ENCODE assay signal across 8 cellular contexts in genomic region chr22:24602105-24602749, GRCh38. TPM values are rescaled to one million over a fixed set of nuclear protein-coding genes. Genes with fewer than 3 reads are reported as not detected.
A peak's percentile ranks its signal among the peaks of the same experiment; 100 is the strongest.
DNase-seq lines count a peak whose midpoint lies in the region; ATAC-seq, FAIRE-seq and TF ChIP-seq lines count a peak whose summit lies in the region.
"Not testable (repeated sequence)": the region's sequence is repeated elsewhere in the genome, so short reads cannot be mapped to it uniquely, and the experiment has no call there.

No MANE protein-coding gene starts in this region.

- not testable (repeated sequence) for H4K8ac ChIP-seq in trophoblast cell (ENCODE audit: low read depth, low read length)

- peak overlapping the region; percentile 10 for H4K91ac ChIP-seq in trophoblast cell (ENCODE audit: low read depth, low read length)

- not testable (repeated sequence) for H3K36me3 ChIP-seq in Peyer's patch; HepG2 (replicated peaks in 1 of 2; ENCODE audit: control insufficient read depth in 1 of 2, insufficient read depth in 2 of 2, low read length in 2 of 2); trophoblast cell (ENCODE audit: control insufficient read depth in 1 of 2, insufficient read depth in 2 of 2, low read length in 2 of 2); transverse colon

- not testable (repeated sequence) for H3K36me3 Mint-ChIP-seq in CD14-positive monocyte; activated naive CD8-positive, alpha-beta T cell treated with anti-CD3 and anti-CD28 coated beads, Interleukin-2, amount 10 ng/mL, durations not matched to agents 7 days and 5 days; natural killer cell treated with Interleukin-12 subunit alpha and Interleukin-12 subunit beta and Interleukin-15 and Interleukin-18, amount 100 ng/mL, for 72 hours

- not testable (repeated sequence) for H3K4me3 ChIP-seq in Peyer's patch; trophoblast cell (ENCODE audit: low read depth, low read length); transverse colon
- H3K4me3 ChIP-seq in HepG2 (replicated peaks in 1 of 3; ENCODE audit: insufficient read depth in 1 of 3, low read depth in 2 of 3, low read length in 3 of 3), result peak overlapping the region in 2 of 3 experiments; percentile 68 to 80; a peak in 5 of 6 replicates

- H3K9ac ChIP-seq in HepG2 (ENCODE audit: insufficient read depth, low read depth, low read length), result peak overlapping the region; percentile 63
- not testable (repeated sequence) for H3K9ac ChIP-seq in trophoblast cell (ENCODE audit: low read length)

- H2BK120ac ChIP-seq in trophoblast cell (ENCODE audit: insufficient read depth, low read length, poor library complexity), result not testable (repeated sequence)

- H3K79me2 ChIP-seq in HepG2 (ENCODE audit: insufficient read depth, low read length); trophoblast cell (ENCODE audit: control insufficient read depth, insufficient read depth, low read length, poor library complexity): not testable (repeated sequence)

- not testable (repeated sequence) for TF ChIP-seq RAD21 in HepG2 (CRISPR knock-in tag; IDR thresholded peaks at IDR 0.05)

- peak overlapping the region; percentile 15 for H2AK5ac ChIP-seq in trophoblast cell (ENCODE audit: low read length)

- peak overlapping the region in 4 of 7 donors; percentile 55 to 89 (median 78) for H3K27ac Mint-ChIP-seq in CD14-positive monocyte
- H3K27ac Mint-ChIP-seq in activated naive CD8-positive, alpha-beta T cell treated with anti-CD3 and anti-CD28 coated beads, Interleukin-2, amount 10 ng/mL, durations not matched to agents 7 days and 5 days, result not testable (repeated sequence)
- peak overlapping the region; percentile 62 to 78 for H3K27ac Mint-ChIP-seq in natural killer cell treated with Interleukin-12 subunit alpha and Interleukin-12 subunit beta and Interleukin-15 and Interleukin-18, amount 100 ng/mL, for 72 hours

- TF ChIP-seq EP300 in HepG2 (IDR thresholded peaks at IDR 0.05; ENCODE audit: low read depth in 2 of 2, low read length in 2 of 2), result peak in 1 of 2 experiments; percentile 42; a peak in 1 of 4 replicates
- TF ChIP-seq EP300 in HepG2 (CRISPR knock-in tag; IDR thresholded peaks at IDR 0.05; ENCODE audit: borderline replicate concordance); transverse colon (IDR thresholded peaks at IDR 0.05; ENCODE audit: low read depth): not testable (repeated sequence)

- not testable (repeated sequence) for H2BK5ac ChIP-seq in trophoblast cell (ENCODE audit: low read depth, low read length, poor library complexity)

- in situ Hi-C loops in HepG2 (cut with HindIII; ENCODE audit: extremely low pct_ligation_motif_present, low pct_unique_long_range_greater_than_20kb); transverse colon (cut with MboI; ENCODE audit: low pct_ligation_motif_present in 1 of 4, low pct_unique_long_range_greater_than_20kb in 1 of 4, low sequenced_read_pairs in 3 of 4): not testable (repeated sequence)

- DNase-seq in CD14-positive monocyte (ENCODE audit: low spot score); Peyer's patch; activated naive CD8-positive, alpha-beta T cell treated with anti-CD3 and anti-CD28 coated beads, Interleukin-2, amount 10 ng/mL, durations not matched to agents 7 days and 5 days; HepG2 (ENCODE audit: low spot score); natural killer cell treated with Interleukin-12 subunit alpha and Interleukin-12 subunit beta and Interleukin-15 and Interleukin-18, amount 100 ng/mL, for 72 hours (ENCODE audit: low spot score); trophoblast cell; transverse colon: not testable (repeated sequence)
- peak; percentile 5 for DNase-seq in Right ventricle myocardium inferior (ENCODE audit: missing footprints)

- H2AFZ ChIP-seq in HepG2 (ENCODE audit: low read length); trophoblast cell (ENCODE audit: insufficient read depth, low read length, poor library complexity): not testable (repeated sequence)

- FAIRE-seq in HepG2 (lab: Jason Lieb, UNC), result not testable (repeated sequence)

- POLR2A ChIA-PET in activated naive CD8-positive, alpha-beta T cell treated with anti-CD3 and anti-CD28 coated beads, Interleukin-2, amount 10 ng/mL, durations not matched to agents 7 days and 5 days (lab: Charles Lee), result not testable (repeated sequence)
- POLR2A ChIA-PET in HepG2 (lab: Yijun Ruan, JAX), result interaction anchor here (0.7 to 4.1 kb wide), 12 partner anchors 9 to 96 kb away, joined by 3 to 76 read pairs (median 6); partner anchors contain the start of genes GUCD1 and LRRC75B

- H3K23ac ChIP-seq in trophoblast cell (ENCODE audit: low read length), result not testable (repeated sequence)

- not testable (repeated sequence) for H3K27me3 ChIP-seq in Peyer's patch; HepG2 (ENCODE audit: control insufficient read depth in 1 of 2, insufficient read depth in 2 of 2, low read length in 2 of 2); trophoblast cell (ENCODE audit: insufficient read depth, low read length); transverse colon

- not testable (repeated sequence) for H3K4ac ChIP-seq in trophoblast cell (ENCODE audit: low read depth, low read length)

- TF ChIP-seq POLR2A in Peyer's patch (IDR thresholded peaks at IDR 0.05); transverse colon (IDR thresholded peaks at IDR 0.05): not testable (repeated sequence)
- TF ChIP-seq POLR2A in HepG2 (IDR thresholded peaks at IDR 0.05; ENCODE audit: insufficient read depth in 1 of 2, low read depth in 2 of 2, low read length in 2 of 2), result peak in 1 of 2 experiments; percentile 10; a peak in 1 of 4 replicates

- not testable (repeated sequence) for H3K27me3 Mint-ChIP-seq in CD14-positive monocyte (ENCODE audit: low read depth in 3 of 3); activated naive CD8-positive, alpha-beta T cell treated with anti-CD3 and anti-CD28 coated beads, Interleukin-2, amount 10 ng/mL, durations not matched to agents 7 days and 5 days; natural killer cell treated with Interleukin-12 subunit alpha and Interleukin-12 subunit beta and Interleukin-15 and Interleukin-18, amount 100 ng/mL, for 72 hours

- H3K27ac ChIP-seq in Peyer's patch, result peak overlapping the region in 3 of 4 donors; percentile 55 to 95 (median 78)
- H3K27ac ChIP-seq in HepG2 (ENCODE audit: extremely low read length, insufficient read depth, low read length), result peak overlapping the region; percentile 82
- not testable (repeated sequence) for H3K27ac ChIP-seq in trophoblast cell (ENCODE audit: low read depth, low read length)
- H3K27ac ChIP-seq in transverse colon, result peak overlapping the region; percentile 55 to 71 (median 68)

- TF ChIP-seq CTCF in CD14-positive monocyte (IDR thresholded peaks at IDR 0.05); Peyer's patch (IDR thresholded peaks at IDR 0.05); HepG2 (CRISPR knock-in tag; IDR thresholded peaks at IDR 0.05); transverse colon (IDR thresholded peaks at IDR 0.05): not testable (repeated sequence)

- H3K4me3 Mint-ChIP-seq in CD14-positive monocyte; natural killer cell treated with Interleukin-12 subunit alpha and Interleukin-12 subunit beta and Interleukin-15 and Interleukin-18, amount 100 ng/mL, for 72 hours: not testable (repeated sequence)
- H3K4me3 Mint-ChIP-seq in activated naive CD8-positive, alpha-beta T cell treated with anti-CD3 and anti-CD28 coated beads, Interleukin-2, amount 10 ng/mL, durations not matched to agents 7 days and 5 days, result peak overlapping the region; percentile 28

- not testable (repeated sequence) for H3K9me3 Mint-ChIP-seq in CD14-positive monocyte; activated naive CD8-positive, alpha-beta T cell treated with anti-CD3 and anti-CD28 coated beads, Interleukin-2, amount 10 ng/mL, durations not matched to agents 7 days and 5 days; natural killer cell treated with Interleukin-12 subunit alpha and Interleukin-12 subunit beta and Interleukin-15 and Interleukin-18, amount 100 ng/mL, for 72 hours

- peaks cover 40% of the 10 kb centered on the region for H3K4me1 Mint-ChIP-seq in CD14-positive monocyte
- H3K4me1 Mint-ChIP-seq in activated naive CD8-positive, alpha-beta T cell treated with anti-CD3 and anti-CD28 coated beads, Interleukin-2, amount 10 ng/mL, durations not matched to agents 7 days and 5 days, result peaks cover 25% of the 10 kb centered on the region
- H3K4me1 Mint-ChIP-seq in natural killer cell treated with Interleukin-12 subunit alpha and Interleukin-12 subunit beta and Interleukin-15 and Interleukin-18, amount 100 ng/mL, for 72 hours (ENCODE audit: low read depth in 2 of 2), result peaks cover 14 to 27% of the 10 kb centered on the region in 2 donors

- not testable (repeated sequence) for H3K14ac ChIP-seq in trophoblast cell (ENCODE audit: low read length)

- H3K18ac ChIP-seq in trophoblast cell (ENCODE audit: low read length), result not testable (repeated sequence)

- H2BK12ac ChIP-seq in trophoblast cell (ENCODE audit: low read length), result peak overlapping the region; percentile 35

- WGBS in HepG2 (ENCODE audit: low lambda C conversion rate), result under 1% methylated on average over 11 of the region's 11 CpGs
- no CpG with 5 or more reads among the region's 11 CpGs for WGBS in trophoblast cell (ENCODE audit: extremely low coverage, insufficient coverage, insufficient read length)
- 84% methylated on average over 11 of the region's 11 CpGs; no CpG with 5 or more reads in 1 of the 2 donors for WGBS in transverse colon (ENCODE audit: low coverage in 1 of 2), 2 donors

- H3K9me3 ChIP-seq in Peyer's patch; HepG2 (ENCODE audit: low read length); trophoblast cell (ENCODE audit: insufficient read depth, low read depth, low read length); transverse colon: not testable (repeated sequence)

- not testable (repeated sequence) for H3K79me1 ChIP-seq in trophoblast cell (ENCODE audit: low read length)

- not testable (repeated sequence) for H4K20me1 ChIP-seq in HepG2 (ENCODE audit: insufficient read depth, low read length)

- H3K4me1 ChIP-seq in Peyer's patch, result peaks cover 0 to 20% (median 4%) of the 10 kb centered on the region in 4 donors
- peaks cover 40% of the 10 kb centered on the region for H3K4me1 ChIP-seq in HepG2 (ENCODE audit: insufficient read depth, low read length)
- H3K4me1 ChIP-seq in trophoblast cell (ENCODE audit: control insufficient read depth in 1 of 2, insufficient read depth in 2 of 2, low read length in 2 of 2), result peaks cover 2 to 13% of the 10 kb centered on the region in 2 experiments
- peaks cover 5 to 36% (median 23%) of the 10 kb centered on the region in 4 donors for H3K4me1 ChIP-seq in transverse colon

- H3K4me2 ChIP-seq in HepG2 (ENCODE audit: low read depth, low read length), result peak overlapping the region; percentile 78
- H3K4me2 ChIP-seq in trophoblast cell (ENCODE audit: low read length), result not testable (repeated sequence)

- not testable (repeated sequence) for ATAC-seq in activated naive CD8-positive, alpha-beta T cell treated with anti-CD3 and anti-CD28 coated beads, Interleukin-2, amount 10 ng/mL, durations not matched to agents 7 days and 5 days (ENCODE audit: low read depth); Right ventricle myocardium inferior; natural killer cell treated with Interleukin-12 subunit alpha and Interleukin-12 subunit beta and Interleukin-15 and Interleukin-18, amount 100 ng/mL, for 72 hours
- peak; percentile 60 for ATAC-seq in HepG2

- BruUV-seq in HepG2 (replicated peaks; lab: Mats Ljungman, UMichigan), result not testable (repeated sequence)

- CTCF ChIA-PET in HepG2 (lab: Yijun Ruan, JAX; ENCODE audit: low intra/inter-chr PET ratio, low total read pairs), result not testable (repeated sequence)

- not testable (repeated sequence) for H4K12ac ChIP-seq in trophoblast cell (ENCODE audit: low read depth, low read length)

- intact Hi-C loops in CD14-positive monocyte (cut with micrococcal nuclease); Right ventricle myocardium inferior (cut with DNase I); transverse colon (cut with DNase I; ENCODE audit: low total_unique reads): not testable (repeated sequence)
- intact Hi-C loops in HepG2 (cut with micrococcal nuclease; ENCODE audit: unreplicated experiment), result loop anchor here (2.0 kb wide), 1 partner anchor 51 kb away; no protein-coding TSS in a partner anchor

RNA-seq across cellular contexts. Expression of gene GGT1, which starts 0.8 kb away (rescaled TPM):
- polyA plus RNA-seq in CD14-positive monocyte, result 10 to 100 TPM; 16.0 to 25.5 TPM
- total RNA-seq in Peyer's patch, result 100 to 1,000 TPM in 3 of 4 donors, 10 to 100 TPM in 1; 63.5 to 370 (median 238) TPM
- total RNA-seq in activated naive CD8-positive, alpha-beta T cell treated with anti-CD3 and anti-CD28 coated beads, Interleukin-2, amount 10 ng/mL, durations not matched to agents 7 days and 5 days, result 10 to 100 TPM; 25.4 to 25.7 TPM
- total RNA-seq in Right ventricle myocardium inferior, result 2.3 TPM
- 11.6 and 29.9 TPM in 2 replicates for total RNA-seq in HepG2 (2016; rRNA removed; fragmentation: Illumina TruSeq; extraction: Trizol)
- 6.9 and 7.0 TPM in 2 replicates for total RNA-seq in HepG2 (2016; cell fraction: cytosol; rRNA removed; fragmentation: Illumina TruSeq; extraction: Trizol; ENCODE audit: low read depth)
- total RNA-seq in HepG2 (2016; cell fraction: insoluble cytoplasmic fraction; rRNA removed; fragmentation: Illumina TruSeq; extraction: Trizol), result 14.5 and 27.5 TPM in 2 replicates
- total RNA-seq in HepG2 (2016; cell fraction: membrane; rRNA removed; fragmentation: Illumina TruSeq; extraction: Trizol), result 8.2 and 14.5 TPM in 2 replicates
- 30.4 and 31.0 TPM in 2 replicates for total RNA-seq in HepG2 (2016; cell fraction: nucleus; rRNA removed; fragmentation: Illumina TruSeq; extraction: Trizol)
- polyA plus RNA-seq in HepG2 (2011; rRNA removed), result 103 and 150 TPM in 2 replicates
- 81.5 and 120 TPM in 2 replicates for polyA plus RNA-seq in HepG2 (2011; cell fraction: cytosol; rRNA removed)
- polyA plus RNA-seq in HepG2 (2011; cell fraction: nucleus; rRNA removed), result 371 and 443 TPM in 2 replicates
- 45.9 and 52.6 TPM in 2 replicates for polyA plus RNA-seq in HepG2 (2012)
- polyA plus RNA-seq in HepG2 (2016; cell fraction: cytosol; fragmentation: Illumina TruSeq; extraction: Trizol; ENCODE audit: low read depth), result 8.9 and 10.2 TPM in 2 replicates
- 15.2 and 17.2 TPM in 2 replicates for polyA plus RNA-seq in HepG2 (2016; cell fraction: insoluble cytoplasmic fraction; fragmentation: Illumina TruSeq; extraction: Trizol; ENCODE audit: low read depth)
- polyA plus RNA-seq in HepG2 (2016; cell fraction: membrane; fragmentation: Illumina TruSeq; extraction: Trizol; ENCODE audit: low read depth), result 11.3 and 13.6 TPM in 2 replicates
- polyA plus RNA-seq in HepG2 (2016; cell fraction: nucleus; fragmentation: Illumina TruSeq; extraction: Trizol; ENCODE audit: insufficient read depth, low read depth), result 74.0 and 82.3 TPM in 2 replicates
- polyA minus RNA-seq in HepG2 (2011; rRNA and poly(A)+ RNA removed; ENCODE audit: low replicate concordance), result 7.2 and 119 TPM in 2 replicates
- 46.0 and 49.6 TPM in 2 replicates for polyA minus RNA-seq in HepG2 (2011; cell fraction: cytosol; rRNA and poly(A)+ RNA removed)
- polyA minus RNA-seq in HepG2 (2011; cell fraction: nucleus; rRNA and poly(A)+ RNA removed), result 35.4 and 41.2 TPM in 2 replicates
- 10 to 100 TPM; 13.7 to 59.5 TPM for total RNA-seq in natural killer cell treated with Interleukin-12 subunit alpha and Interleukin-12 subunit beta and Interleukin-15 and Interleukin-18, amount 100 ng/mL, for 72 hours
- 14.0 and 15.1 TPM in 2 replicates for polyA plus RNA-seq in trophoblast cell (2013)
- 100 to 1,000 TPM in 1 of 4 donors, 10 to 100 TPM in 3; 52.4 to 167 (median 77.1) TPM for total RNA-seq in transverse colon

RNA-seq across cellular contexts. Expression of gene LRRC75B, which starts 9.4 kb away (rescaled TPM):
- polyA plus RNA-seq in CD14-positive monocyte (under 1 TPM; 0.20 to 0.53 TPM), HepG2 (2011; rRNA removed) (34.8 and 48.8 TPM in 2 replicates)
- total RNA-seq in Peyer's patch (100 to 1,000 TPM in 2 of 4 donors, 10 to 100 TPM in 2; 18.2 to 127 (median 88.2) TPM), Right ventricle myocardium inferior (6.5 TPM), HepG2 (2016; rRNA removed; fragmentation: Illumina TruSeq; extraction: Trizol) (5.7 and 11.8 TPM in 2 replicates), transverse colon (10 to 100 TPM; 13.3 to 20.6 (median 16.6) TPM)
- total RNA-seq in activated naive CD8-positive, alpha-beta T cell treated with anti-CD3 and anti-CD28 coated beads, Interleukin-2, amount 10 ng/mL, durations not matched to agents 7 days and 5 days, result 1 to 10 TPM; 2.2 to 3.2 TPM
- 14.2 and 14.4 TPM in 2 replicates for total RNA-seq in HepG2 (2016; cell fraction: cytosol; rRNA removed; fragmentation: Illumina TruSeq; extraction: Trizol; ENCODE audit: low read depth)
- total RNA-seq in HepG2 (2016; cell fraction: insoluble cytoplasmic fraction; rRNA removed; fragmentation: Illumina TruSeq; extraction: Trizol), result 5.6 and 12.5 TPM in 2 replicates
- total RNA-seq in HepG2 (2016; cell fraction: membrane; rRNA removed; fragmentation: Illumina TruSeq; extraction: Trizol), result 14.8 and 16.4 TPM in 2 replicates
- total RNA-seq in HepG2 (2016; cell fraction: nucleus; rRNA removed; fragmentation: Illumina TruSeq; extraction: Trizol), result 10.7 and 13.7 TPM in 2 replicates
- 18.6 and 35.0 TPM in 2 replicates for polyA plus RNA-seq in HepG2 (2011; cell fraction: cytosol; rRNA removed)
- polyA plus RNA-seq in HepG2 (2011; cell fraction: nucleus; rRNA removed), result 225 and 265 TPM in 2 replicates
- 19.0 and 24.1 TPM in 2 replicates for polyA plus RNA-seq in HepG2 (2012)
- polyA plus RNA-seq in HepG2 (2016; cell fraction: cytosol; fragmentation: Illumina TruSeq; extraction: Trizol; ENCODE audit: low read depth), result 15.3 and 17.1 TPM in 2 replicates
- 8.8 and 9.2 TPM in 2 replicates for polyA plus RNA-seq in HepG2 (2016; cell fraction: insoluble cytoplasmic fraction; fragmentation: Illumina TruSeq; extraction: Trizol; ENCODE audit: low read depth)
- 17.8 and 17.9 TPM in 2 replicates for polyA plus RNA-seq in HepG2 (2016; cell fraction: membrane; fragmentation: Illumina TruSeq; extraction: Trizol; ENCODE audit: low read depth)
- 32.8 and 35.7 TPM in 2 replicates for polyA plus RNA-seq in HepG2 (2016; cell fraction: nucleus; fragmentation: Illumina TruSeq; extraction: Trizol; ENCODE audit: insufficient read depth, low read depth)
- 24.5 TPM in 1 of 2 replicates, not detected in the other for polyA minus RNA-seq in HepG2 (2011; rRNA and poly(A)+ RNA removed; ENCODE audit: low replicate concordance)
- 5.7 and 8.9 TPM in 2 replicates for polyA minus RNA-seq in HepG2 (2011; cell fraction: cytosol; rRNA and poly(A)+ RNA removed)
- polyA minus RNA-seq in HepG2 (2011; cell fraction: nucleus; rRNA and poly(A)+ RNA removed), result 13.3 and 13.4 TPM in 2 replicates
- total RNA-seq in natural killer cell treated with Interleukin-12 subunit alpha and Interleukin-12 subunit beta and Interleukin-15 and Interleukin-18, amount 100 ng/mL, for 72 hours, result 1 to 10 TPM; 1.8 to 2.3 TPM
- polyA plus RNA-seq in trophoblast cell (2013), result 7.1 and 7.5 TPM in 2 replicates

RNA-seq across cellular contexts. Expression of gene SNRPD3, which starts 46.4 kb away (rescaled TPM):
- polyA plus RNA-seq in CD14-positive monocyte (10 to 100 TPM; 71.8 to 80.9 TPM), HepG2 (2011; rRNA removed) (107 and 110 TPM in 2 replicates)
- total RNA-seq in Peyer's patch (100 to 1,000 TPM in 3 of 4 donors, 10 to 100 TPM in 1; 99.6 to 149 (median 131) TPM), Right ventricle myocardium inferior (70.0 TPM), HepG2 (2016; rRNA removed; fragmentation: Illumina TruSeq; extraction: Trizol) (209 and 287 TPM in 2 replicates), transverse colon (100 to 1,000 TPM in 2 of 4 donors, 10 to 100 TPM in 2; 21.3 to 127 (median 93.8) TPM)
- 100 to 1,000 TPM; 108 to 110 TPM for total RNA-seq in activated naive CD8-positive, alpha-beta T cell treated with anti-CD3 and anti-CD28 coated beads, Interleukin-2, amount 10 ng/mL, durations not matched to agents 7 days and 5 days
- total RNA-seq in HepG2 (2016; cell fraction: cytosol; rRNA removed; fragmentation: Illumina TruSeq; extraction: Trizol; ENCODE audit: low read depth), result 29.0 and 31.7 TPM in 2 replicates
- total RNA-seq in HepG2 (2016; cell fraction: insoluble cytoplasmic fraction; rRNA removed; fragmentation: Illumina TruSeq; extraction: Trizol), result 214 and 298 TPM in 2 replicates
- 35.4 and 36.1 TPM in 2 replicates for total RNA-seq in HepG2 (2016; cell fraction: membrane; rRNA removed; fragmentation: Illumina TruSeq; extraction: Trizol)
- total RNA-seq in HepG2 (2016; cell fraction: nucleus; rRNA removed; fragmentation: Illumina TruSeq; extraction: Trizol), result 83.7 and 87.5 TPM in 2 replicates
- polyA plus RNA-seq in HepG2 (2011; cell fraction: cytosol; rRNA removed), result 278 and 291 TPM in 2 replicates
- 55.5 and 61.4 TPM in 2 replicates for polyA plus RNA-seq in HepG2 (2011; cell fraction: nucleus; rRNA removed)
- 178 and 251 TPM in 2 replicates for polyA plus RNA-seq in HepG2 (2012)
- 35.3 and 40.6 TPM in 2 replicates for polyA plus RNA-seq in HepG2 (2016; cell fraction: cytosol; fragmentation: Illumina TruSeq; extraction: Trizol; ENCODE audit: low read depth)
- 420 and 438 TPM in 2 replicates for polyA plus RNA-seq in HepG2 (2016; cell fraction: insoluble cytoplasmic fraction; fragmentation: Illumina TruSeq; extraction: Trizol; ENCODE audit: low read depth)
- polyA plus RNA-seq in HepG2 (2016; cell fraction: membrane; fragmentation: Illumina TruSeq; extraction: Trizol; ENCODE audit: low read depth), result 35.8 and 37.4 TPM in 2 replicates
- 132 and 146 TPM in 2 replicates for polyA plus RNA-seq in HepG2 (2016; cell fraction: nucleus; fragmentation: Illumina TruSeq; extraction: Trizol; ENCODE audit: insufficient read depth, low read depth)
- 134 and 369 TPM in 2 replicates for polyA minus RNA-seq in HepG2 (2011; rRNA and poly(A)+ RNA removed; ENCODE audit: low replicate concordance)
- 72.3 and 74.0 TPM in 2 replicates for polyA minus RNA-seq in HepG2 (2011; cell fraction: cytosol; rRNA and poly(A)+ RNA removed)
- polyA minus RNA-seq in HepG2 (2011; cell fraction: nucleus; rRNA and poly(A)+ RNA removed), result 83.2 and 93.4 TPM in 2 replicates
- 100 to 1,000 TPM; 104 to 117 TPM for total RNA-seq in natural killer cell treated with Interleukin-12 subunit alpha and Interleukin-12 subunit beta and Interleukin-15 and Interleukin-18, amount 100 ng/mL, for 72 hours
- 81.7 and 84.3 TPM in 2 replicates for polyA plus RNA-seq in trophoblast cell (2013)

RNA-seq across cellular contexts. Expression of gene GUCD1, which starts 47.3 kb away (rescaled TPM):
- polyA plus RNA-seq in CD14-positive monocyte (10 to 100 TPM; 67.1 to 72.5 TPM), HepG2 (2011; rRNA removed) (245 and 282 TPM in 2 replicates)
- total RNA-seq in Peyer's patch (100 to 1,000 TPM; 167 to 585 (median 458) TPM), Right ventricle myocardium inferior (266 TPM), HepG2 (2016; rRNA removed; fragmentation: Illumina TruSeq; extraction: Trizol) (125 and 128 TPM in 2 replicates), transverse colon (100 to 1,000 TPM in 3 of 4 donors, 10 to 100 TPM in 1; 56.7 to 498 (median 277) TPM)
- 100 to 1,000 TPM; 103 to 104 TPM for total RNA-seq in activated naive CD8-positive, alpha-beta T cell treated with anti-CD3 and anti-CD28 coated beads, Interleukin-2, amount 10 ng/mL, durations not matched to agents 7 days and 5 days
- total RNA-seq in HepG2 (2016; cell fraction: cytosol; rRNA removed; fragmentation: Illumina TruSeq; extraction: Trizol; ENCODE audit: low read depth), result 57.0 and 62.1 TPM in 2 replicates
- 114 and 129 TPM in 2 replicates for total RNA-seq in HepG2 (2016; cell fraction: insoluble cytoplasmic fraction; rRNA removed; fragmentation: Illumina TruSeq; extraction: Trizol)
- total RNA-seq in HepG2 (2016; cell fraction: membrane; rRNA removed; fragmentation: Illumina TruSeq; extraction: Trizol), result 156 and 159 TPM in 2 replicates
- 69.6 and 73.3 TPM in 2 replicates for total RNA-seq in HepG2 (2016; cell fraction: nucleus; rRNA removed; fragmentation: Illumina TruSeq; extraction: Trizol)
- polyA plus RNA-seq in HepG2 (2011; cell fraction: cytosol; rRNA removed), result 177 and 210 TPM in 2 replicates
- 217 and 220 TPM in 2 replicates for polyA plus RNA-seq in HepG2 (2011; cell fraction: nucleus; rRNA removed)
- polyA plus RNA-seq in HepG2 (2012), result 123 and 145 TPM in 2 replicates
- 33.4 and 34.1 TPM in 2 replicates for polyA plus RNA-seq in HepG2 (2016; cell fraction: cytosol; fragmentation: Illumina TruSeq; extraction: Trizol; ENCODE audit: low read depth)
- 101 and 109 TPM in 2 replicates for polyA plus RNA-seq in HepG2 (2016; cell fraction: insoluble cytoplasmic fraction; fragmentation: Illumina TruSeq; extraction: Trizol; ENCODE audit: low read depth)
- 91.3 and 96.0 TPM in 2 replicates for polyA plus RNA-seq in HepG2 (2016; cell fraction: membrane; fragmentation: Illumina TruSeq; extraction: Trizol; ENCODE audit: low read depth)
- 119 and 131 TPM in 2 replicates for polyA plus RNA-seq in HepG2 (2016; cell fraction: nucleus; fragmentation: Illumina TruSeq; extraction: Trizol; ENCODE audit: insufficient read depth, low read depth)
- 194 and 636 TPM in 2 replicates for polyA minus RNA-seq in HepG2 (2011; rRNA and poly(A)+ RNA removed; ENCODE audit: low replicate concordance)
- polyA minus RNA-seq in HepG2 (2011; cell fraction: cytosol; rRNA and poly(A)+ RNA removed), result 178 and 203 TPM in 2 replicates
- 53.7 and 80.4 TPM in 2 replicates for polyA minus RNA-seq in HepG2 (2011; cell fraction: nucleus; rRNA and poly(A)+ RNA removed)
- total RNA-seq in natural killer cell treated with Interleukin-12 subunit alpha and Interleukin-12 subunit beta and Interleukin-15 and Interleukin-18, amount 100 ng/mL, for 72 hours, result 100 to 1,000 TPM; 105 to 111 TPM
- 42.2 and 45.8 TPM in 2 replicates for polyA plus RNA-seq in trophoblast cell (2013)
